9 cellular contexts compared by ENCODE assay signal in genomic region chr13:27482996-27483395, GRCh38. TPM values are rescaled to one million over a fixed set of nuclear protein-coding genes. Genes with fewer than 3 reads are reported as not detected.
DNase-seq lines count a peak whose midpoint lies in the region; ATAC-seq and TF ChIP-seq lines count a peak whose summit lies in the region.
"Had no signal": no experiment of that assay in that cellular context is flagged by ENCODE, and none has a peak within 500 bp of the region (broad histone marks: within the 10 kb centered on the region; RNA-seq: fewer than 3 reads in every experiment).

No MANE protein-coding gene starts in this region.

- DNase-seq in SHP77 treated with DMSO at 0.1 percent for 48 hours (lab: John Stamatoyannopoulos, UW) (no peak), RWPE1 (ENCODE audit: low spot score) (no peak), NCI-H2196 (lab: John Stamatoyannopoulos, UW; ENCODE audit: unreplicated experiment) (no peak), NK-92 (lab: John Stamatoyannopoulos, UW; ENCODE audit: unreplicated experiment) (no peak)
- DNase-seq: NCI-H510A treated with DMSO at 0.1 percent for 48 hours had no signal

- CTCF ChIA-PET in RWPE1 (lab: Yijun Ruan, JAX): interaction anchor here (1.2 kb wide), 1 partner anchor 122 kb away, joined by 4 read pairs; no protein-coding TSS in a partner anchor

- H3K27ac ChIP-seq in RWPE1: no peak overlapping the region

- no peak for TF ChIP-seq CTCF in RWPE1 (conservative IDR thresholded peaks at IDR 0.05; ENCODE audit: low read depth)

- POLR2A ChIA-PET in RWPE1 (lab: Yijun Ruan, JAX; ENCODE audit: low non-redundant PET): no interaction called here

- ATAC-seq in GM18498 (IDR thresholded peaks at IDR 0.05; ENCODE audit: unreplicated experiment) (peak; percentile 95), GM21447 (IDR thresholded peaks at IDR 0.05; ENCODE audit: unreplicated experiment) (peak; percentile 93), HG03469 (IDR thresholded peaks at IDR 0.05; ENCODE audit: unreplicated experiment) (peak; percentile 88), esophagus mucosa (peak; percentile 78)

RNA-seq across cellular contexts. Expression of gene MTIF3, which starts 32.6 kb away (rescaled TPM):
- 36.0 TPM for total RNA-seq in esophagus mucosa

RNA-seq across cellular contexts. Expression of gene GTF3A, which starts 58.6 kb away (rescaled TPM):
- total RNA-seq in esophagus mucosa: 71.1 TPM
